20 cellular contexts compared by ENCODE assay signal in genomic region chr12:70154960-70155589, GRCh38.
A peak's percentile ranks its signal among the peaks of the same experiment; 100 is the strongest.
DNase-seq lines count a peak whose midpoint lies in the region; FAIRE-seq and TF ChIP-seq lines count a peak whose summit lies in the region.
"Had no signal": no experiment of that assay in that cellular context is flagged by ENCODE, and none has a peak within 500 bp of the region (broad histone marks: within the 10 kb centered on the region; RNA-seq: fewer than 3 reads in every experiment).

No MANE protein-coding gene starts in this region.

- no peak overlapping the region for H3K4me3 Mint-ChIP-seq in H9

- H3K14ac ChIP-seq in H9 (ENCODE audit: insufficient read depth, low read length) = no peak overlapping the region

- H3K9me3 ChIP-seq in A673 (ENCODE audit: low read depth, low read length, poor library complexity, severe bottlenecking) = peaks cover 40% of the 10 kb centered on the region
- peaks cover 11% of the 10 kb centered on the region for H3K9me3 ChIP-seq in H9 (ENCODE audit: control insufficient read depth, low read depth, low read length)

- H4K91ac ChIP-seq in H9 (ENCODE audit: insufficient read length, low read depth, low read length) = no peak overlapping the region

- H2AK5ac ChIP-seq in H9 (ENCODE audit: insufficient read length, low read length) = no peak overlapping the region

- no peak overlapping the region for H3K23ac ChIP-seq in H9 (ENCODE audit: insufficient read length, low read depth, low read length)

- H4K20me1 ChIP-seq in H9 (ENCODE audit: control insufficient read depth, insufficient read depth, insufficient read length) = no peaks in the 10 kb centered on the region
- H4K20me1 ChIP-seq: BLaER1 treated with 17β-estradiol and CSF1 and Interleukin-3, amounts not matched to agents 10 nM and 100 nM had no signal

- no peak overlapping the region for H3K9ac ChIP-seq in H9 (ENCODE audit: extremely low read depth, insufficient read length, low read length)
- H3K9ac ChIP-seq: BLaER1 treated with 17β-estradiol and CSF1 and Interleukin-3, amounts not matched to agents 10 nM and 100 nM; GM23248 had no signal

- no peak overlapping the region for H3K27ac Mint-ChIP-seq in H9
- H3K27ac Mint-ChIP-seq: activated T-helper 2 cell treated with anti-CD3 and anti-CD28 coated beads, Interferon-gamma antibody, Interleukin-2, Interleukin-4, amounts not matched to agents 10 μg/mL and 5 μg/mL and 100 μg/mL, durations not matched to agents 14 hours and 24 hours and 36 hours had no signal

- BruUV-seq in A673 (replicated peaks; lab: Mats Ljungman, UMichigan) = no TSS peak

- no peak overlapping the region for H2AFZ ChIP-seq in H9 (ENCODE audit: low read length)
- H2AFZ ChIP-seq: GM23248 had no signal

- peak; percentile 3 for FAIRE-seq in G401.6 (lab: Jason Lieb, UNC)
- FAIRE-seq: GM12878 had no signal

- H2BK5ac ChIP-seq in H9 (ENCODE audit: insufficient read length, low read length) = no peak overlapping the region

- H3K27me3 ChIP-seq in A673 (replicated peaks; ENCODE audit: insufficient read depth, low read depth, low read length, poor library complexity) (no peaks in the 10 kb centered on the region), H9 (ENCODE audit: insufficient read depth, low read length) (no peaks in the 10 kb centered on the region)
- H3K27me3 ChIP-seq: BLaER1 treated with 17β-estradiol and CSF1 and Interleukin-3, amounts not matched to agents 10 nM and 100 nM; heart left ventricle; Peyer's patch; suprapubic skin had no signal

- H2BK12ac ChIP-seq in H9 (ENCODE audit: insufficient read length, low read depth, low read length) = no peak overlapping the region

- H3K56ac ChIP-seq in H9 (ENCODE audit: insufficient read length, low read depth, low read length) = no peak overlapping the region

- no peak overlapping the region for H2BK15ac ChIP-seq in H9 (ENCODE audit: low read depth, low read length)

- no peak overlapping the region for H3K27ac ChIP-seq in A673 (ENCODE audit: low read depth, low read length, poor library complexity, severe bottlenecking)
- peak overlapping the region; percentile 76 for H3K27ac ChIP-seq in epithelial cell of prostate
- H3K27ac ChIP-seq in H9 (ENCODE audit: insufficient read length, low read depth, low read length) = no peak overlapping the region
- H3K27ac ChIP-seq: BLaER1 treated with 17β-estradiol and CSF1 and Interleukin-3, amounts not matched to agents 10 nM and 100 nM; GM23248; heart left ventricle; Peyer's patch; suprapubic skin had no signal

- H3K9me3 Mint-ChIP-seq in H9 = peaks cover 73 to 75% of the 10 kb centered on the region in 2 experiments

- POLR2A ChIA-PET in A673 (lab: Charles Lee; ENCODE audit: low non-redundant PET) = no interaction called here

- H3T11ph ChIP-seq in H9 (ENCODE audit: low read length) = no peak overlapping the region

- H2BK120ac ChIP-seq in H9 (ENCODE audit: low read depth, low read length, poor library complexity, severe bottlenecking) = no peak overlapping the region

- H3K4me2 ChIP-seq in H9 (ENCODE audit: insufficient read depth, insufficient read length, low read length) = no peak overlapping the region
- H3K4me2 ChIP-seq: BLaER1 treated with 17β-estradiol and CSF1 and Interleukin-3, amounts not matched to agents 10 nM and 100 nM had no signal

- H3K4me1 ChIP-seq in A673 (ENCODE audit: insufficient read depth, low read length, poor library complexity, severe bottlenecking) = no peaks in the 10 kb centered on the region
- H3K4me1 ChIP-seq in H9 (ENCODE audit: insufficient read depth, low read length) = no peaks in the 10 kb centered on the region
- H3K4me1 ChIP-seq: BLaER1 treated with 17β-estradiol and CSF1 and Interleukin-3, amounts not matched to agents 10 nM and 100 nM; heart left ventricle; Peyer's patch; suprapubic skin had no signal

- H4K8ac ChIP-seq in H9 (replicated peaks; ENCODE audit: insufficient read length, low read depth, low read length) = no peak overlapping the region

- TF ChIP-seq CTCF in A673 (conservative IDR thresholded peaks at IDR 0.05; ENCODE audit: low read depth, low read length) (no peak), H9 (conservative IDR thresholded peaks at IDR 0.05) (no peak)

- no peak overlapping the region for H3K18ac ChIP-seq in H9 (ENCODE audit: insufficient read length, low read depth, low read length)

- no peaks in the 10 kb centered on the region for H3K27me3 Mint-ChIP-seq in H9 (ENCODE audit: low read depth)

- no peaks in the 10 kb centered on the region for H3K23me2 ChIP-seq in H9 (ENCODE audit: insufficient read length, low read depth, low read length, poor library complexity, severe bottlenecking)

- no peaks in the 10 kb centered on the region for H3K36me3 ChIP-seq in A673 (ENCODE audit: insufficient read depth, low read length, poor library complexity, severe bottlenecking)
- H3K36me3 ChIP-seq: heart left ventricle, Peyer's patch, suprapubic skin had no signal

- CTCF ChIA-PET in A673 (lab: Charles Lee) = no interaction called here

- DNase-seq in A673 (ENCODE audit: low spot score) (peak; percentile 33), NCI-H69 (lab: John Stamatoyannopoulos, UW) (peak; percentile 34), epithelial cell of prostate (ENCODE audit: low read depth, low spot score) (no peak), MV-4-11 (lab: John Stamatoyannopoulos, UW) (no peak), H9 (no peak)
- DNase-seq in activated effector memory CD4-positive, alpha-beta T cell treated with Interleukin-2 at 50 U/mL for 16 hours = no peak
- DNase-seq: cortex of kidney; GM23248; heart left ventricle; mucosa of descending colon; NCI-H1092; NCI-H524; nucleus accumbens; Peyer's patch; stimulated activated CD4-positive, alpha-beta T cell treated with anti-CD3 and anti-CD28 coated beads, Interleukin-2, amount 100 ng/mL, for 48 hours had no signal

- H4K5ac ChIP-seq in H9 (ENCODE audit: insufficient read length, low read depth, low read length) = no peak overlapping the region

- H3K36me3 Mint-ChIP-seq in H9 (ENCODE audit: insufficient read depth in 1 of 3, low read depth in 3 of 3) = peaks cover 30 to 65% (median 65%) of the 10 kb centered on the region in 3 experiments

- H3K4me3 ChIP-seq in A673 (ENCODE audit: low read depth, low read length, poor library complexity, severe bottlenecking) = no peak overlapping the region
- H3K4me3 ChIP-seq: BLaER1 treated with 17β-estradiol and CSF1 and Interleukin-3, amounts not matched to agents 10 nM and 100 nM; GM12878; GM23248; heart left ventricle; mucosa of descending colon; Peyer's patch; suprapubic skin had no signal

- H3K4ac ChIP-seq in H9 (ENCODE audit: low read depth, low read length) = no peak overlapping the region

- H3K79me2 ChIP-seq in H9 (ENCODE audit: insufficient read depth, low read length) = no peaks in the 10 kb centered on the region

- H3K4me1 Mint-ChIP-seq in H9 = no peaks in the 10 kb centered on the region

- no peaks in the 10 kb centered on the region for H3K79me1 ChIP-seq in H9 (ENCODE audit: insufficient read depth, low read depth, low read length, poor library complexity, severe bottlenecking)

- intact Hi-C loops in A673 (cut with micrococcal nuclease; ENCODE audit: unreplicated experiment) = no loop called here

- no peak overlapping the region for H2BK20ac ChIP-seq in H9 (ENCODE audit: low read depth, low read length, poor library complexity, severe bottlenecking)

Comparison
In these comparisons a context has a peak if more than half of its experiments do, and no peak if none do; other contexts are left out.
1. DNase-seq: peak in A673 (single experiment) and NCI-H69 (single experiment); none in epithelial cell of prostate (single experiment), activated effector memory CD4-positive, alpha-beta T cell treated with Interleukin-2 at 50 U/mL for 16 hours (single experiment), MV-4-11 (single experiment) and H9 (single experiment).